ENCODE assay signal across 12 cellular contexts in the genomic region with DNA sequence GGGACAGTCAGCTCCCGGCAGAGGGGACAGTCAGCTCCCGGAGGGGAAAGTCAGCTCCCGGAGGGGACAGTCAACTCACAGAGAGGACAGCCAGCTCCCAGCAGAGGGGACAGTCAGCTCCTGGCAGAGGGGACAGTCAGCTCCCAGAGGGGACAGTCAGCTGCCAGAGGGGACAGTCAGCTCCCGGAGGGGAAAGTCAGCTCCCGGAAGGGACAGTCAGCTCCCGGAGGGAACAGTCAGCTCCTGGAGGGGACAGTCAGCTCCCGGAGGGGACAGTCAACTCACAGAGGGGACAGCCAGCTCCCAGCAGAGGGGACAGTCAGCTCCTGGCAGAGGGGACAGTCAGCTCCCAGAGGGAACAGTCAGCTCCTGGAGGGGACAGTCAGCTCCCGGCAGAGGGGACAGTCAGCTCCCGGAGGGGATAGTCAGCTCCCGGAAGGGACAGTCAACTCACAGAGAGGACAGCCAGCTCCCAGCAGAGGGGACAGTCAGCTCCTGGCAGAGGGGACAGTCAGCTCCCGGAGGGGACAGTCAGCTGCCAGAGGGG. TPM values are rescaled to one million over a fixed set of nuclear protein-coding genes. Genes with fewer than 3 reads are reported as not detected.
A peak's percentile ranks its signal among the peaks of the same experiment; 100 is the strongest.
DNase-seq lines count a peak whose midpoint lies in the region; TF ChIP-seq lines count a peak whose summit lies in the region.
"Not testable (repeated sequence)": the region's sequence is repeated elsewhere in the genome, so short reads cannot be mapped to it uniquely, and the experiment has no call there.
"Had no signal": no experiment of that assay in that cellular context is flagged by ENCODE, and none has a peak within 500 bp of the region (broad histone marks: within the 10 kb centered on the region; RNA-seq: fewer than 3 reads in every experiment).

No MANE protein-coding gene starts in this region.

- H3K4me3 Mint-ChIP-seq in activated naive CD4-positive, alpha-beta T cell treated with anti-CD3 and anti-CD28 coated beads, Interleukin-2, amount 10 ng/mL, durations not matched to agents 7 days and 5 days: not testable (repeated sequence)

- not testable (repeated sequence) for TF ChIP-seq EP300 in suprapubic skin (IDR thresholded peaks at IDR 0.05)

- H3K4me3 ChIP-seq in coronary artery (peak overlapping the region; percentile 23), right atrium auricular region (peak overlapping the region; percentile 34 to 37), spleen (peak overlapping the region in 1 of 8 donors; percentile 63), suprapubic skin (peak overlapping the region; percentile 11)

- H3K36me3 Mint-ChIP-seq in activated naive CD4-positive, alpha-beta T cell treated with anti-CD3 and anti-CD28 coated beads, Interleukin-2, amount 10 ng/mL, durations not matched to agents 7 days and 5 days: not testable (repeated sequence)

- H3K27ac Mint-ChIP-seq in activated naive CD4-positive, alpha-beta T cell treated with anti-CD3 and anti-CD28 coated beads, Interleukin-2, amount 10 ng/mL, durations not matched to agents 7 days and 5 days: not testable (repeated sequence)

- not testable (repeated sequence) for H3K9me3 Mint-ChIP-seq in activated naive CD4-positive, alpha-beta T cell treated with anti-CD3 and anti-CD28 coated beads, Interleukin-2, amount 10 ng/mL, durations not matched to agents 7 days and 5 days

- peaks cover 55% of the 10 kb centered on the region for H3K27me3 Mint-ChIP-seq in activated naive CD4-positive, alpha-beta T cell treated with anti-CD3 and anti-CD28 coated beads, Interleukin-2, amount 10 ng/mL, durations not matched to agents 7 days and 5 days

- CTCF ChIA-PET in activated naive CD4-positive, alpha-beta T cell treated with anti-CD3 and anti-CD28 coated beads, Interleukin-2, amount 10 ng/mL, durations not matched to agents 7 days and 5 days (lab: Charles Lee): not testable (repeated sequence)

- H3K36me3 ChIP-seq in right atrium auricular region, spleen, suprapubic skin: not testable (repeated sequence)

- 73 to 85% (median 80%) methylated on average over 4 to 8 of the region's 11 CpGs; no CpG with 5 or more reads in 1 of the 5 donors for WGBS in spleen, 5 donors
- 40% methylated on average over 3 of the region's 11 CpGs for WGBS in suprapubic skin

- H3K27me3 ChIP-seq in right atrium auricular region: not testable (repeated sequence)
- H3K27me3 ChIP-seq in spleen (replicated peaks in 1 of 7): peaks cover 0 to 80% (median 8%) of the 10 kb centered on the region in 7 donors
- H3K27me3 ChIP-seq in suprapubic skin: peaks cover 77% of the 10 kb centered on the region

- peak; percentile 53 for DNase-seq in activated CD8-positive, alpha-beta memory T cell treated with anti-CD3 and anti-CD28 coated beads, Interleukin-2, amount 50 U/mL, for 48 hours
- DNase-seq in activated effector memory CD4-positive, alpha-beta T cell treated with anti-CD3 and anti-CD28 coated beads, Interleukin-2, amount 50 U/mL, for 16 hours: peak; percentile 60
- peak; percentile 14 for DNase-seq in activated naive CD4-positive, alpha-beta T cell treated with anti-CD3 and anti-CD28 coated beads, Interleukin-2, amount 10 ng/mL, durations not matched to agents 7 days and 5 days
- DNase-seq in coronary artery (ENCODE audit: low spot score): peak; percentile 46
- not testable (repeated sequence) for DNase-seq in right atrium auricular region (ENCODE audit: low spot score)
- DNase-seq in posterior vena cava (ENCODE audit: low spot score): peak; percentile 0
- DNase-seq in spleen: peak; percentile 66
- DNase-seq in suprapubic skin (ENCODE audit: low spot score in 2 of 2): peak in 1 of 2 donors; percentile 52

- H3K27ac ChIP-seq in coronary artery, spleen, suprapubic skin: not testable (repeated sequence)
- H3K27ac ChIP-seq in right atrium auricular region: peak overlapping the region in 1 of 2 donors; percentile 35

- not testable (repeated sequence) for H3K4me1 ChIP-seq in right atrium auricular region
- peaks cover 3 to 16% (median 11%) of the 10 kb centered on the region in 6 donors for H3K4me1 ChIP-seq in spleen
- H3K4me1 ChIP-seq in suprapubic skin: peaks cover 47% of the 10 kb centered on the region

- not testable (repeated sequence) for TF ChIP-seq CTCF in coronary artery (IDR thresholded peaks at IDR 0.05); right atrium auricular region (IDR thresholded peaks at IDR 0.05); spleen (IDR thresholded peaks at IDR 0.05 in 8 of 11, conservative IDR thresholded peaks at IDR 0.05 in 3 of 11); suprapubic skin (IDR thresholded peaks at IDR 0.05)

- peaks cover 11% of the 10 kb centered on the region for H3K4me1 Mint-ChIP-seq in activated naive CD4-positive, alpha-beta T cell treated with anti-CD3 and anti-CD28 coated beads, Interleukin-2, amount 10 ng/mL, durations not matched to agents 7 days and 5 days

- not testable (repeated sequence) for H3K9me3 ChIP-seq in right atrium auricular region, spleen, suprapubic skin

- intact Hi-C loops in posterior vena cava (cut with DNase I); spleen (cut with DNase I; ENCODE audit: low total_unique reads): not testable (repeated sequence)

- not testable (repeated sequence) for TF ChIP-seq POLR2A in spleen (IDR thresholded peaks at IDR 0.05); suprapubic skin (IDR thresholded peaks at IDR 0.05)

RNA-seq across cellular contexts. Expression of gene FGFRL1, which starts 43.3 kb away (rescaled TPM):
- total RNA-seq in right atrium auricular region (10 to 100 TPM; 30.3 to 47.1 TPM), posterior vena cava (10 to 100 TPM; 16.2 to 20.7 TPM), spleen (10 to 100 TPM in 5 of 7 donors, 1 to 10 TPM in 2; 7.9 to 20.6 (median 13.2) TPM), suprapubic skin (10 to 100 TPM in 3 of 4 donors, 1 to 10 TPM in 1; 9.0 to 19.9 (median 12.0) TPM)
- 1 to 10 TPM; 1.4 to 4.6 (median 1.5) TPM for polyA plus RNA-seq in spleen

RNA-seq across cellular contexts. Expression of gene RNF212, which starts 58.6 kb away (rescaled TPM):
- total RNA-seq in right atrium auricular region (1 to 10 TPM; 1.9 TPM), posterior vena cava (1 to 10 TPM in 1 of 2 donors, under 1 TPM in 1; 0.76 to 4.0 TPM), spleen (1 to 10 TPM in 5 of 7 donors, under 1 TPM in 2; 0.46 to 5.6 (median 2.3) TPM), suprapubic skin (10 to 100 TPM in 1 of 4 donors, 1 to 10 TPM in 3; 2.4 to 16.5 (median 4.4) TPM)
- 1 to 10 TPM; 1.8 to 3.5 (median 2.0) TPM for polyA plus RNA-seq in spleen
- total RNA-seq: A172, Caco-2, Calu3, Daoy had no signal
